7 cellular contexts compared by ENCODE assay signal in genomic region chr6:148166339-148166949, GRCh38.
DNase-seq lines count a peak whose midpoint lies in the region; ATAC-seq, FAIRE-seq and TF ChIP-seq lines count a peak whose summit lies in the region.

No MANE protein-coding gene starts in this region.

- TF ChIP-seq CTCF in H1 (IDR thresholded peaks at IDR 0.05; ENCODE audit: control extremely low read depth in 1 of 3, insufficient read depth in 1 of 3, low read depth in 1 of 3, low read length in 3 of 3) (peak in 2 of 3 experiments; percentile 40 to 56; a peak in 2 of 4 replicates), neural cell (IDR thresholded peaks at IDR 0.05; ENCODE audit: poor library complexity, severe bottlenecking) (peak; percentile 86)

- no peak overlapping the region for H2BK15ac ChIP-seq in H1 (ENCODE audit: low read length)

- H4K20me1 ChIP-seq in H1 (replicated peaks in 1 of 2; ENCODE audit: control insufficient read depth in 1 of 2, insufficient read depth in 2 of 2, low read length in 2 of 2) (no peaks in the 10 kb centered on the region), neural cell (ENCODE audit: insufficient read depth) (no peaks in the 10 kb centered on the region)

- TF ChIP-seq POLR2A in H1 (IDR thresholded peaks at IDR 0.05; ENCODE audit: control extremely low read depth in 1 of 2, low read depth in 2 of 2, low read length in 2 of 2), result no peak

- H3K56ac ChIP-seq in H1 (replicated peaks; ENCODE audit: insufficient read length, low read depth, low read length), result no peak overlapping the region

- no peak for TF ChIP-seq EP300 in H1 (IDR thresholded peaks at IDR 0.05; ENCODE audit: borderline replicate concordance in 1 of 2, low read depth in 2 of 2, low read length in 2 of 2)
- no peak for TF ChIP-seq EP300 in neural cell (conservative IDR thresholded peaks at IDR 0.05; ENCODE audit: poor library complexity, severe bottlenecking)

- no peaks in the 10 kb centered on the region for H3K79me1 ChIP-seq in H1 (ENCODE audit: low read depth, low read length)

- H2BK12ac ChIP-seq in H1 (ENCODE audit: low read depth, low read length), result no peak overlapping the region

- in situ Hi-C loops in G401 (cut with HindIII; ENCODE audit: low sequenced_read_pairs), result no loop called here

- H3K4me1 ChIP-seq in H1 (replicated peaks in 1 of 4; ENCODE audit: control insufficient read depth in 3 of 4, insufficient read depth in 4 of 4, low read length in 3 of 4), result no peaks in the 10 kb centered on the region; a peak in 1 of 7 replicates

- no peak overlapping the region for H3K23ac ChIP-seq in H1 (ENCODE audit: insufficient read length)

- no peak overlapping the region for H3K4me2 ChIP-seq in H1 (ENCODE audit: insufficient read depth in 1 of 2, low read depth in 2 of 2, low read length in 2 of 2)
- H3K4me2 ChIP-seq in neural cell (ENCODE audit: low read length), result no peak overlapping the region

- ATAC-seq in HG03175 (IDR thresholded peaks at IDR 0.05; ENCODE audit: unreplicated experiment), result peak; percentile 59

- no peak overlapping the region for H4K5ac ChIP-seq in H1 (ENCODE audit: insufficient read length, low read depth, low read length)

- H3K9ac ChIP-seq in H1 (replicated peaks in 1 of 4; ENCODE audit: extremely low read depth in 1 of 4, low read depth in 3 of 4, low read length in 3 of 4) (no peak overlapping the region), neural cell (ENCODE audit: low read length) (no peak overlapping the region)

- no peak overlapping the region for H3K18ac ChIP-seq in H1 (ENCODE audit: extremely low read depth, low read length)

- CTCF ChIA-PET in H1 (lab: Charles Lee; ENCODE audit: partially characterized antibody), result interaction anchor here (0.6 to 3.1 kb wide), 31 partner anchors 8 to 1131 kb away, joined by 3 to 43 read pairs (median 4); partner anchors contain the start of gene SAMD5

- peak; percentile 78 to 81 for TF ChIP-seq RAD21 in H1 (IDR thresholded peaks at IDR 0.05 in 1 of 2, conservative IDR thresholded peaks at IDR 0.05 in 1 of 2; ENCODE audit: low read depth in 2 of 2, low read length in 2 of 2)
- peak; percentile 92 for TF ChIP-seq RAD21 in neural cell (conservative IDR thresholded peaks at IDR 0.05)

- H2AFZ ChIP-seq in H1 (ENCODE audit: low read length), result no peak overlapping the region
- H2AFZ ChIP-seq in neural cell (ENCODE audit: low read depth, low read length), result no peak overlapping the region

- POLR2A ChIA-PET in H1 (lab: Charles Lee; ENCODE audit: partially characterized antibody), result no interaction called here

- H2BK5ac ChIP-seq in H1 (ENCODE audit: low read depth, low read length), result no peak overlapping the region

- no peak overlapping the region for H3K27ac ChIP-seq in H1 (ENCODE audit: low read depth, low read length)
- no peak overlapping the region for H3K27ac ChIP-seq in neural cell (ENCODE audit: low read length)

- H2BK20ac ChIP-seq in H1 (ENCODE audit: low read length), result no peak overlapping the region

- FAIRE-seq in H1 (lab: Jason Lieb, UNC), result peak; percentile 80

- H3K4me3 ChIP-seq in H1 (ENCODE audit: extremely low read depth in 1 of 4, insufficient read depth in 2 of 4, low read depth in 3 of 4, low read length in 4 of 4) (no peak overlapping the region), neural cell (ENCODE audit: low read length) (no peak overlapping the region)

- H3K36me3 ChIP-seq in H1 (ENCODE audit: control insufficient read depth in 2 of 4, insufficient read depth in 4 of 4, low read length in 3 of 4) (no peaks in the 10 kb centered on the region), neural cell (ENCODE audit: insufficient read depth, low read length) (no peaks in the 10 kb centered on the region)

- DNase-seq in G401 (ENCODE audit: low spot score), result peak; percentile 36
- DNase-seq in OCI-M2 (lab: John Stamatoyannopoulos, UW; ENCODE audit: unreplicated experiment), result peak; percentile 6
- DNase-seq in H1 (ENCODE audit: low read depth in 1 of 2, low spot score in 2 of 2), result no peak
- DNase-seq in NCI-H2107 treated with DMSO at 0.1 percent for 48 hours (lab: John Stamatoyannopoulos, UW; ENCODE audit: unreplicated experiment), result no peak
- no peak for DNase-seq in activated naive CD4-positive, alpha-beta T cell treated with Interleukin-2 at 50 U/mL for 16 hours

- H3F3A ChIP-seq in neural cell (ENCODE audit: insufficient read depth, low read length, poor library complexity, severe bottlenecking), result no peaks in the 10 kb centered on the region

- no peaks in the 10 kb centered on the region for H3K9me3 ChIP-seq in H1 (ENCODE audit: insufficient read depth in 2 of 2, low read depth in 1 of 2, low read length in 1 of 2)
- H3K9me3 ChIP-seq in neural cell (ENCODE audit: low read length), result no peaks in the 10 kb centered on the region

- no peak overlapping the region for H3K4ac ChIP-seq in H1 (replicated peaks; ENCODE audit: insufficient read length, low read depth, low read length)

- H3K79me2 ChIP-seq in H1 (ENCODE audit: control insufficient read depth in 1 of 2, insufficient read depth in 2 of 2, low read length in 2 of 2) (no peaks in the 10 kb centered on the region), neural cell (replicated peaks; ENCODE audit: insufficient read depth, low read length) (no peaks in the 10 kb centered on the region)

- H3K23me2 ChIP-seq in H1 (ENCODE audit: low read depth, low read length), result no peaks in the 10 kb centered on the region

- H4K91ac ChIP-seq in H1 (replicated peaks; ENCODE audit: insufficient read length, low read length), result no peak overlapping the region

- WGBS in H1 (ENCODE audit: extremely low coverage in 1 of 2, insufficient coverage in 1 of 2, insufficient read length in 1 of 2, insufficient replicate concordance in 2 of 2, low coverage in 1 of 2, low lambda C conversion rate in 2 of 2, missing lambda C conversion rate in 1 of 2), 2 experiments, result 37% methylated on average over 6 of the region's 6 CpGs; no CpG with 5 or more reads in 1 of the 2 experiments

- no peak overlapping the region for H2AK5ac ChIP-seq in H1 (ENCODE audit: low read depth, low read length)

- H3K14ac ChIP-seq in H1 (ENCODE audit: insufficient read length), result no peak overlapping the region

- H3K27me3 ChIP-seq in H1 (replicated peaks in 1 of 4; ENCODE audit: control insufficient read depth in 3 of 4, extremely low read depth in 1 of 4, insufficient read depth in 3 of 4, low read length in 3 of 4) (no peaks in the 10 kb centered on the region), neural cell (ENCODE audit: insufficient read depth, low read depth, low read length) (no peaks in the 10 kb centered on the region)

- H3K9me2 ChIP-seq in neural cell (ENCODE audit: insufficient read depth, low read length), result no peaks in the 10 kb centered on the region

- H2BK120ac ChIP-seq in H1 (replicated peaks; ENCODE audit: low read depth, low read length), result no peak overlapping the region

- H4K8ac ChIP-seq in H1 (ENCODE audit: extremely low read depth, insufficient read depth, low read length), result no peak overlapping the region

TF ChIP-seq in H1, 55 proteins besides CTCF, POLR2A, EP300 and RAD21 (continues in another document):
- no peak for TF ChIP-seq TAF7 (optimal IDR thresholded peaks at IDR 0.05; ENCODE audit: borderline replicate concordance, low read depth, low read length)

TF ChIP-seq in neural cell, 6 proteins besides CTCF, POLR2A, EP300 and RAD21:
- TF ChIP-seq EZH2 (IDR thresholded peaks at IDR 0.05; ENCODE audit: borderline replicate concordance, insufficient read depth, low read length, poor library complexity, severe bottlenecking), result no peak
- TF ChIP-seq, protein P1, sequence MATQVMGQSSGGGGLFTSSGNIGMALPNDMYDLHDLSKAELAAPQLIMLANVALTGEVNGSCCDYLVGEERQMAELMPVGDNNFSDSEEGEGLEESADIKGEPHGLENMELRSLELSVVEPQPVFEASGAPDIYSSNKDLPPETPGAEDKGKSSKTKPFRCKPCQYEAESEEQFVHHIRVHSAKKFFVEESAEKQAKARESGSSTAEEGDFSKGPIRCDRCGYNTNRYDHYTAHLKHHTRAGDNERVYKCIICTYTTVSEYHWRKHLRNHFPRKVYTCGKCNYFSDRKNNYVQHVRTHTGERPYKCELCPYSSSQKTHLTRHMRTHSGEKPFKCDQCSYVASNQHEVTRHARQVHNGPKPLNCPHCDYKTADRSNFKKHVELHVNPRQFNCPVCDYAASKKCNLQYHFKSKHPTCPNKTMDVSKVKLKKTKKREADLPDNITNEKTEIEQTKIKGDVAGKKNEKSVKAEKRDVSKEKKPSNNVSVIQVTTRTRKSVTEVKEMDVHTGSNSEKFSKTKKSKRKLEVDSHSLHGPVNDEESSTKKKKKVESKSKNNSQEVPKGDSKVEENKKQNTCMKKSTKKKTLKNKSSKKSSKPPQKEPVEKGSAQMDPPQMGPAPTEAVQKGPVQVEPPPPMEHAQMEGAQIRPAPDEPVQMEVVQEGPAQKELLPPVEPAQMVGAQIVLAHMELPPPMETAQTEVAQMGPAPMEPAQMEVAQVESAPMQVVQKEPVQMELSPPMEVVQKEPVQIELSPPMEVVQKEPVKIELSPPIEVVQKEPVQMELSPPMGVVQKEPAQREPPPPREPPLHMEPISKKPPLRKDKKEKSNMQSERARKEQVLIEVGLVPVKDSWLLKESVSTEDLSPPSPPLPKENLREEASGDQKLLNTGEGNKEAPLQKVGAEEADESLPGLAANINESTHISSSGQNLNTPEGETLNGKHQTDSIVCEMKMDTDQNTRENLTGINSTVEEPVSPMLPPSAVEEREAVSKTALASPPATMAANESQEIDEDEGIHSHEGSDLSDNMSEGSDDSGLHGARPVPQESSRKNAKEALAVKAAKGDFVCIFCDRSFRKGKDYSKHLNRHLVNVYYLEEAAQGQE (IDR thresholded peaks at IDR 0.05; ENCODE audit: borderline replicate concordance), result no peak
- peak; percentile 95 for TF ChIP-seq SMC3 (conservative IDR thresholded peaks at IDR 0.05; ENCODE audit: poor library complexity)
- no peak for TF ChIP-seq POLR2AphosphoS5 (IDR thresholded peaks at IDR 0.05)
TF ChIP-seq in neural cell: peak in this region for 1.

Comparison
In these comparisons a context has a peak if more than half of its experiments do, and no peak if none do; other contexts are left out.
1. DNase-seq: peak in G401 (single experiment) and OCI-M2 (single experiment); none in H1 (0 of 2), NCI-H2107 treated with DMSO at 0.1 percent for 48 hours (single experiment) and activated naive CD4-positive, alpha-beta T cell treated with Interleukin-2 at 50 U/mL for 16 hours (single experiment).